Comparison of ENCODE assay signal across 1 cellular context in genomic region chr1:226875641-226876295, GRCh38.
TF ChIP-seq lines count a peak whose summit lies in the region.

No MANE protein-coding gene starts in this region.

TF ChIP-seq in HEK293, 187 proteins besides CTCF, POLR2A, EP300 and RAD21 (continued from another document and continues in another):
- TF ChIP-seq ZBTB10 (tag by site-specific recombination; IDR thresholded peaks at IDR 0.05), result no peak; the same call in none of the 2 replicates
- no peak for TF ChIP-seq ZNF791 (tag by site-specific recombination; IDR thresholded peaks at IDR 0.05)
- TF ChIP-seq PRDM6 (tag by site-specific recombination; IDR thresholded peaks at IDR 0.05), result no peak
- peak; percentile 57 for TF ChIP-seq PRDM1 (tag by site-specific recombination; IDR thresholded peaks at IDR 0.05)
- no peak for TF ChIP-seq ZNF132 (tag by site-specific recombination; IDR thresholded peaks at IDR 0.05; ENCODE audit: borderline replicate concordance)
- peak; percentile 66 for TF ChIP-seq SP7 (tag by site-specific recombination; IDR thresholded peaks at IDR 0.05)
- TF ChIP-seq ZNF843 (tag by site-specific recombination; IDR thresholded peaks at IDR 0.05), result no peak
- TF ChIP-seq OSR2 (tag by site-specific recombination; IDR thresholded peaks at IDR 0.05), result no peak
- no peak for TF ChIP-seq ZNF692 (tag by site-specific recombination; IDR thresholded peaks at IDR 0.05)
- no peak for TF ChIP-seq ZIC2 (tag by site-specific recombination; IDR thresholded peaks at IDR 0.05)
- 0 out of 2 replicates have a peak, but pooled peaks have one; percentile 27 for TF ChIP-seq ZNF76 (tag by site-specific recombination; IDR thresholded peaks at IDR 0.05; ENCODE audit: borderline replicate concordance, low read depth)
- TF ChIP-seq BCL11A (tag by site-specific recombination; IDR thresholded peaks at IDR 0.05; ENCODE audit: low read depth), result no peak
- no peak for TF ChIP-seq ZNF146 (tag by site-specific recombination; IDR thresholded peaks at IDR 0.05)
- no peak for TF ChIP-seq MZF1 (tag by site-specific recombination; IDR thresholded peaks at IDR 0.05; ENCODE audit: borderline replicate concordance)
- no peak for TF ChIP-seq ZNF148 (tag by site-specific recombination; IDR thresholded peaks at IDR 0.05; ENCODE audit: borderline replicate concordance)
- TF ChIP-seq HIC1 (tag by site-specific recombination; IDR thresholded peaks at IDR 0.05), result peak; percentile 27; the same call in 1 of the 2 replicates
- peak; percentile 96 for TF ChIP-seq ZNF629 (tag by site-specific recombination; IDR thresholded peaks at IDR 0.05)
- TF ChIP-seq KLF16 (tag by site-specific recombination; IDR thresholded peaks at IDR 0.05), result no peak
- no peak for TF ChIP-seq ZFHX2 (tag by site-specific recombination; conservative IDR thresholded peaks at IDR 0.05)
- TF ChIP-seq SCRT2 (tag by site-specific recombination; IDR thresholded peaks at IDR 0.05), result no peak
- TF ChIP-seq ZNF571 (tag by site-specific recombination; IDR thresholded peaks at IDR 0.05), result no peak
- TF ChIP-seq ZNF830 (tag by site-specific recombination; IDR thresholded peaks at IDR 0.05; ENCODE audit: low read depth), result no peak
- TF ChIP-seq ZNF157 (tag by site-specific recombination; IDR thresholded peaks at IDR 0.05), result no peak
- no peak for TF ChIP-seq GLI2 (tag by site-specific recombination; IDR thresholded peaks at IDR 0.05; ENCODE audit: borderline replicate concordance, low read depth)
- TF ChIP-seq ZNF645 (tag by site-specific recombination; IDR thresholded peaks at IDR 0.05), result no peak
- no peak for TF ChIP-seq MYNN (tag by site-specific recombination; IDR thresholded peaks at IDR 0.05; ENCODE audit: borderline replicate concordance)
- no peak for TF ChIP-seq ZNF214 (tag by site-specific recombination; IDR thresholded peaks at IDR 0.05; ENCODE audit: borderline replicate concordance)
- TF ChIP-seq ZFP3 (tag by site-specific recombination; IDR thresholded peaks at IDR 0.05; ENCODE audit: low read depth), result no peak
- no peak for TF ChIP-seq ZNF248 (tag by site-specific recombination; IDR thresholded peaks at IDR 0.05)
- TF ChIP-seq ZNF792 (tag by site-specific recombination; IDR thresholded peaks at IDR 0.05), result no peak
- TF ChIP-seq KLF1 (tag by site-specific recombination; IDR thresholded peaks at IDR 0.05), result no peak
- no peak for TF ChIP-seq ZNF677 (tag by site-specific recombination; IDR thresholded peaks at IDR 0.05)
- no peak for TF ChIP-seq ZNF175 (tag by site-specific recombination; IDR thresholded peaks at IDR 0.05)
- no peak for TF ChIP-seq ZBTB44 (tag by site-specific recombination; IDR thresholded peaks at IDR 0.05)
- no peak; the same call in 1 of the 2 replicates for TF ChIP-seq ZNF10 (tag by site-specific recombination; IDR thresholded peaks at IDR 0.05)
- no peak for TF ChIP-seq ZNF18 (tag by site-specific recombination; IDR thresholded peaks at IDR 0.05)
- TF ChIP-seq ZNF660 (tag by site-specific recombination; IDR thresholded peaks at IDR 0.05), result peak; percentile 41; the same call in 1 of the 2 replicates
- no peak for TF ChIP-seq ZNF202 (tag by site-specific recombination; IDR thresholded peaks at IDR 0.05; ENCODE audit: borderline replicate concordance)
- TF ChIP-seq AEBP2 (tag by site-specific recombination; IDR thresholded peaks at IDR 0.05; ENCODE audit: borderline replicate concordance), result no peak
- no peak for TF ChIP-seq ZNF624 (tag by site-specific recombination; IDR thresholded peaks at IDR 0.05)
- no peak for TF ChIP-seq ZNF394 (tag by site-specific recombination; IDR thresholded peaks at IDR 0.05; ENCODE audit: borderline replicate concordance)
- no peak for TF ChIP-seq ZNF548 (tag by site-specific recombination; IDR thresholded peaks at IDR 0.05)
- TF ChIP-seq ZNF221 (tag by site-specific recombination; IDR thresholded peaks at IDR 0.05; ENCODE audit: borderline replicate concordance), result no peak
- no peak for TF ChIP-seq ZNF169 (tag by site-specific recombination; IDR thresholded peaks at IDR 0.05)
- peak; percentile 84 for TF ChIP-seq ZBTB17 (tag by site-specific recombination; IDR thresholded peaks at IDR 0.05)
- no peak for TF ChIP-seq ZNF837 (tag by site-specific recombination; IDR thresholded peaks at IDR 0.05)
- no peak for TF ChIP-seq ZBTB48 (tag by site-specific recombination; IDR thresholded peaks at IDR 0.05)
- TF ChIP-seq ZNF16 (tag by site-specific recombination; IDR thresholded peaks at IDR 0.05; ENCODE audit: low read depth), result no peak
- no peak for TF ChIP-seq PBX3 (CRISPR knock-in tag; IDR thresholded peaks at IDR 0.05)
- TF ChIP-seq OVOL3 (tag by site-specific recombination; IDR thresholded peaks at IDR 0.05), result no peak
- TF ChIP-seq ZNF311 (tag by site-specific recombination; IDR thresholded peaks at IDR 0.05; ENCODE audit: borderline replicate concordance), result no peak
